18 cellular contexts compared by ENCODE assay signal in the genomic region with DNA sequence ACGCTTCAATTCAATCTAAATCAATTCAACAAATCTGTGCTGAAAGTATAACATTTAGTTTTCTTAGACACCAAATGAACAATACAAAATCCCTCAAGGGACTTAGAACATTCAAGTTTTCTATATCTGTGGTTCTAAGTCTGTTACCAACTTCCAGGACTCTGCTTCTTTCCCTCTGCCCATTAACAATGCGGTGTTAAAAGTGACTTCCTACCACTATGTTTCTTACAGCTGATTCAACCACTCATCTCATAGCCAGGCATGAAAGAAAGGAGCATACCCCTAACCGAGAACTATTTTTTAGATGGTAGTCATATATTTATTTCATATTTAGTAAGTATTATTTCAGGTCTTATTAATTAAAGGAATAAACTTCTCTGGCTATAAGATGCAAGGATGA.
"Had no signal": no experiment of that assay in that cellular context is flagged by ENCODE, and none has a peak within 500 bp of the region (broad histone marks: within the 10 kb centered on the region; RNA-seq: fewer than 3 reads in every experiment).

No MANE protein-coding gene starts in this region.

- H3K4me3 Mint-ChIP-seq: IgD-negative memory B cell had no signal

- DNase-seq: Kasumi-1, MM.1S, NCI-H1092 treated with DMSO at 0.1 percent for 48 hours, NCI-H1436, NCI-H187, NCI-H2029, NCI-H2081 treated with DMSO at 0.1 percent for 48 hours, NCI-H2171, NCI-H226, NCI-H446, NCI-H510A, NCI-H524 treated with DMSO at 0.1 percent for 48 hours, NCI-H69, NCI-H774, SHP77, SK-N-SH had no signal

- H3K27ac Mint-ChIP-seq: IgD-negative memory B cell had no signal

- H3K27me3 Mint-ChIP-seq: IgD-negative memory B cell had no signal

- ATAC-seq: K562 had no signal
